ENCODE assay signal across 8 cellular contexts in genomic region chr3:196712514-196713413, GRCh38. TPM values are rescaled to one million over a fixed set of nuclear protein-coding genes. Genes with fewer than 3 reads are reported as not detected.
DNase-seq lines count a peak whose midpoint lies in the region; ATAC-seq and TF ChIP-seq lines count a peak whose summit lies in the region.

No MANE protein-coding gene starts in this region.

- H4K20me1 ChIP-seq in OCI-LY7 (ENCODE audit: insufficient read depth, low read length): no peaks in the 10 kb centered on the region

- BruUV-seq in OCI-LY7 (replicated peaks; lab: Mats Ljungman, UMichigan): TSS peak; percentile 75

- peak overlapping the region; percentile 86 for H3K4me3 ChIP-seq in OCI-LY7 (ENCODE audit: low read depth, low read length, poor library complexity, severe bottlenecking)
- H3K4me3 ChIP-seq in heart right ventricle: peak overlapping the region; percentile 77 to 98 (median 86)

- H3K27ac Mint-ChIP-seq in activated naive CD4-positive, alpha-beta T cell treated with anti-CD3 and anti-CD28 coated beads, Interleukin-2, amount 50 U/mL, for 72 hours: peak overlapping the region; percentile 90 to 96
- peak overlapping the region; percentile 91 for H3K27ac Mint-ChIP-seq in progenitor cell of endocrine pancreas

- H3K27me3 ChIP-seq in heart right ventricle: no peaks in the 10 kb centered on the region

- H3K4me2 ChIP-seq in OCI-LY7 (ENCODE audit: low read length): peak overlapping the region; percentile 64

- CTCF ChIA-PET in OCI-LY7 (lab: Charles Lee; ENCODE audit: unreplicated experiment): no interaction called here

- no peaks in the 10 kb centered on the region for H3K36me3 ChIP-seq in OCI-LY7 (ENCODE audit: insufficient read depth, low read length)
- peaks cover 0 to 5% (median 0%) of the 10 kb centered on the region in 9 donors for H3K36me3 ChIP-seq in heart right ventricle

- H3K79me2 ChIP-seq in OCI-LY7 (ENCODE audit: insufficient read depth, low read depth, low read length): peaks cover 4% of the 10 kb centered on the region; the same call in 1 of the 2 replicates

- no peak for TF ChIP-seq POLR2A in GM18505 (IDR thresholded peaks at IDR 0.05; ENCODE audit: borderline replicate concordance, extremely low read depth, insufficient read depth, insufficient read length)

- no peaks in the 10 kb centered on the region for H3K9me2 ChIP-seq in OCI-LY7 (ENCODE audit: insufficient read depth, low read length)

- DNase-seq in A172 (ENCODE audit: low spot score) (peak; percentile 48), OCI-LY7 (ENCODE audit: low spot score) (no peak), heart right ventricle (peak; percentile 62 to 77), progenitor cell of endocrine pancreas (ENCODE audit: low spot score, unreplicated experiment) (no peak), ureter (ENCODE audit: low spot score) (peak; percentile 54)
- peak in 1 of 2 donors; percentile 70 for DNase-seq in activated naive CD4-positive, alpha-beta T cell treated with anti-CD3 and anti-CD28 coated beads, Interleukin-2, amount 50 U/mL, for 72 hours (ENCODE audit: low spot score in 2 of 2)

- H2AFZ ChIP-seq in OCI-LY7 (ENCODE audit: low read length): peak overlapping the region; percentile 88

- no peaks in the 10 kb centered on the region for H3K9me3 Mint-ChIP-seq in activated naive CD4-positive, alpha-beta T cell treated with anti-CD3 and anti-CD28 coated beads, Interleukin-2, amount 50 U/mL, for 72 hours
- no peaks in the 10 kb centered on the region for H3K9me3 Mint-ChIP-seq in progenitor cell of endocrine pancreas (ENCODE audit: low read depth)

- no peaks in the 10 kb centered on the region for H3K27me3 Mint-ChIP-seq in progenitor cell of endocrine pancreas

- H3K4me1 Mint-ChIP-seq in progenitor cell of endocrine pancreas (ENCODE audit: low read depth): peaks cover 7% of the 10 kb centered on the region

- H3K36me3 Mint-ChIP-seq in activated naive CD4-positive, alpha-beta T cell treated with anti-CD3 and anti-CD28 coated beads, Interleukin-2, amount 50 U/mL, for 72 hours: peaks cover 5 to 16% of the 10 kb centered on the region in 2 donors
- H3K36me3 Mint-ChIP-seq in progenitor cell of endocrine pancreas (ENCODE audit: insufficient read depth): peaks cover 1% of the 10 kb centered on the region

- no peaks in the 10 kb centered on the region for H3K9me3 ChIP-seq in OCI-LY7 (ENCODE audit: low read length)
- no peaks in the 10 kb centered on the region for H3K9me3 ChIP-seq in heart right ventricle

- intact Hi-C loops in OCI-LY7 (cut with micrococcal nuclease; ENCODE audit: unreplicated experiment) (loop anchor here (2.0 to 10.0 kb wide), 2 partner anchors 26 to 252 kb away; partner anchors contain the start of genes PAK2 and PIGZ), heart right ventricle (cut with DNase I) (loop anchor here in 2 of 10 donors (2.0 to 10.0 kb wide), 2 partner anchors 156 to 232 kb away; partner anchors contain the start of gene NCBP2 (in 1 of the 2))

- H3K4me1 ChIP-seq in OCI-LY7 (ENCODE audit: insufficient read depth, low read length, poor library complexity, severe bottlenecking) (peaks cover 13% of the 10 kb centered on the region), heart right ventricle (peaks cover 7 to 23% (median 16%) of the 10 kb centered on the region in 9 donors)

- TF ChIP-seq CTCF in OCI-LY7 (conservative IDR thresholded peaks at IDR 0.05; ENCODE audit: low read length) (no peak), heart right ventricle (IDR thresholded peaks at IDR 0.05) (peak in 1 of 9 donors; percentile 5), progenitor cell of endocrine pancreas (IDR thresholded peaks at IDR 0.05; ENCODE audit: unreplicated experiment) (no peak)

- POLR2A ChIA-PET in OCI-LY7 (lab: Charles Lee): interaction anchor here (0.6 to 1.9 kb wide), 3 partner anchors 24 to 44 kb away, joined by 3 to 5 read pairs (median 3); no protein-coding TSS in a partner anchor

- 6 to 8% methylated on average over 45 to 64 of the region's 64 CpGs for WGBS in heart right ventricle, 2 donors

- ATAC-seq in GM18505 (IDR thresholded peaks at IDR 0.05; ENCODE audit: unreplicated experiment) (peak; percentile 61), HG03060 (IDR thresholded peaks at IDR 0.05; ENCODE audit: low read depth, unreplicated experiment) (peak; percentile 19), heart right ventricle (peak; percentile 72 to 88 (median 86))
- peak; percentile 46 to 53 for ATAC-seq in activated naive CD4-positive, alpha-beta T cell treated with anti-CD3 and anti-CD28 coated beads, Interleukin-2, amount 50 U/mL, for 72 hours

- H3K27ac ChIP-seq in OCI-LY7 (ENCODE audit: low read depth, low read length, poor library complexity, severe bottlenecking) (peak overlapping the region; percentile 51), heart right ventricle (peak overlapping the region; percentile 72 to 97 (median 93))

- peak overlapping the region; percentile 82 for H3K4me3 Mint-ChIP-seq in progenitor cell of endocrine pancreas (ENCODE audit: low read depth)

RNA-seq across cellular contexts. Expression of gene PIGX, which starts 0.6 kb away (rescaled TPM):
- 66.8 and 70.2 TPM in 2 replicates for total RNA-seq in A172 (2014; rRNA removed; shearing (Covaris generic))
- 24.1 and 24.9 TPM in 2 replicates for total RNA-seq in OCI-LY7 (2014; rRNA removed; shearing (Covaris generic))
- total RNA-seq in OCI-LY7 (2022) (31.5 and 32.4 TPM in 2 replicates), heart right ventricle (10 to 100 TPM; 13.9 to 21.9 (median 16.6) TPM), progenitor cell of endocrine pancreas (26.1 and 28.3 TPM in 2 replicates), ureter (13.4 TPM)
- total RNA-seq in activated naive CD4-positive, alpha-beta T cell treated with anti-CD3 and anti-CD28 coated beads, Interleukin-2, amount 50 U/mL, for 72 hours: 10 to 100 TPM; 38.0 to 46.1 TPM
- 1 to 10 TPM; 8.3 to 9.8 TPM for polyA plus RNA-seq in heart right ventricle

RNA-seq across cellular contexts. Expression of gene CEP19, which starts 0.7 kb away (rescaled TPM):
- total RNA-seq in A172 (2014; rRNA removed; shearing (Covaris generic)): 9.7 and 13.8 TPM in 2 replicates
- total RNA-seq in OCI-LY7 (2014; rRNA removed; shearing (Covaris generic)): 1.9 and 3.3 TPM in 2 replicates
- total RNA-seq in OCI-LY7 (2022) (5.7 and 6.3 TPM in 2 replicates), heart right ventricle (1 to 10 TPM in 3 of 10 donors, under 1 TPM in 7; 0.55 to 2.3 (median 0.84) TPM), progenitor cell of endocrine pancreas (2.3 and 2.5 TPM in 2 replicates), ureter (0.62 TPM)
- 1 to 10 TPM; 2.0 to 5.5 TPM for total RNA-seq in activated naive CD4-positive, alpha-beta T cell treated with anti-CD3 and anti-CD28 coated beads, Interleukin-2, amount 50 U/mL, for 72 hours
- 1 to 10 TPM in 1 of 2 donors, under 1 TPM in 1; 0.68 to 1.0 TPM for polyA plus RNA-seq in heart right ventricle

RNA-seq across cellular contexts. Expression of gene PAK2, which starts 26.9 kb away (rescaled TPM):
- 46.0 and 54.0 TPM in 2 replicates for total RNA-seq in A172 (2014; rRNA removed; shearing (Covaris generic))
- total RNA-seq in OCI-LY7 (2014; rRNA removed; shearing (Covaris generic)): 24.5 and 37.9 TPM in 2 replicates
- 83.8 and 95.6 TPM in 2 replicates for total RNA-seq in OCI-LY7 (2022)
- total RNA-seq in activated naive CD4-positive, alpha-beta T cell treated with anti-CD3 and anti-CD28 coated beads, Interleukin-2, amount 50 U/mL, for 72 hours: 100 to 1,000 TPM in 1 of 2 donors, 10 to 100 TPM in 1; 73.5 to 102 TPM
- 10 to 100 TPM; 44.0 to 62.2 (median 54.7) TPM for total RNA-seq in heart right ventricle
- 10 to 100 TPM; 14.5 to 23.0 TPM for polyA plus RNA-seq in heart right ventricle
- 71.9 and 72.1 TPM in 2 replicates for total RNA-seq in progenitor cell of endocrine pancreas
- total RNA-seq in ureter: 55.0 TPM

Comparison
In these comparisons a context has a peak if more than half of its experiments do, and no peak if none do; other contexts are left out.
1. DNase-seq: peak in A172 (single experiment), heart right ventricle (2 of 2) and ureter (single experiment); none in OCI-LY7 (single experiment) and progenitor cell of endocrine pancreas (single experiment).
2. ATAC-seq: peak in every context shown above with its lines; median percentile 86 in heart right ventricle; 61 in GM18505; 50 in activated naive CD4-positive, alpha-beta T cell treated with anti-CD3 and anti-CD28 coated beads, Interleukin-2, amount 50 U/mL, for 72 hours; 19 in HG03060.